Comparison of ENCODE assay signal across 1 cellular context in the genomic region with DNA sequence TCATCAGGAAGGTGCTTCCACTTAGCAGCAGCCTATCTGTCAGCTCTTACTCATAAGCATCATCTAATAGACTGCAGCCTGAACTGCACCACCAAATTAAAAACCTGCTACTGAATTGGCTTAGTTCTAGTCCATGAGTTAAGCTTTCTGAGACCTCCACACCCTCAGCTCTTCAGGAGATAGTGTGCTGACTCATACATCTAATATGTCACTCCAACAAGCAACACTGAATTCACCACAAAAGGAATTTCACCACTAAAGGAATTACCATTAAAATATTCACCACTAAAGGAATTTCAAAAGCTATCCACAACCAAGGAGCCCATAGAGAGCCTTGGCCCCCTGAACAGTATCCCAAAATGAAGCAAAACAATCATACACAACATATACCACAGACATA.
TF ChIP-seq lines count a peak whose summit lies in the region.

No MANE protein-coding gene starts in this region.

TF ChIP-seq in H1, 55 proteins besides CTCF, POLR2A, EP300 and RAD21:
- peak; percentile 57; the same call in 1 of the 2 replicates for TF ChIP-seq JUND (IDR thresholded peaks at IDR 0.05; ENCODE audit: low read length)
- no peak for TF ChIP-seq MAFK (IDR thresholded peaks at IDR 0.05; ENCODE audit: low read depth, low read length)
